Comparison of ENCODE assay signal across 17 cellular contexts in the genomic region with DNA sequence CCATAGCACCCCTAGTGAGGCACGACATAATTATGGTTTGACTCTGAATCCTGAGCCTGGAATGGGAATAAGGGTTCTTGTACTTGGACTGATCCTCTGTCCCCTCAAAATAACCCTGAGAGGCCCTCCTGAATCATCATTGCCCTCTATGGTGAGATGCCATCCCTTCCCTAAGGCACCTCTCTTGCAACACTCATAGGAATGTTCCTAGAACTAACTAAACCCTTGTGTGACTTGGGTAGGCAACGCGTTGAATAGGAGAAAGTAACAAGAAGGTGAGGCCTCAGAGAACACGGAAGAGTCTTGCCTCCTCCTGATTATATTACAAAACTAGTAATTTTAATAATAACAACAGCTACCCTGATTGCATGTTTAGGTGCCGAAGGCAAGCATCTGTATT.
"Had no signal": no experiment of that assay in that cellular context is flagged by ENCODE, and none has a peak within 500 bp of the region (broad histone marks: within the 10 kb centered on the region; RNA-seq: fewer than 3 reads in every experiment).

No MANE protein-coding gene starts in this region.

- H3K4me1 ChIP-seq: colonic mucosa, esophagus muscularis mucosa, foreskin keratinocyte, gastroesophageal sphincter, heart left ventricle, left lung, lower lobe of right lung had no signal

- H3K27ac ChIP-seq: colonic mucosa, esophagus muscularis mucosa, foreskin keratinocyte, gastroesophageal sphincter, heart left ventricle, left lung, lower lobe of right lung had no signal

- H3K79me2 ChIP-seq: hepatocyte had no signal

- H3K9me3 ChIP-seq: colonic mucosa, esophagus muscularis mucosa, gastroesophageal sphincter, heart left ventricle, left lung, lower lobe of right lung had no signal

- H3K4me3 ChIP-seq: colonic mucosa, esophagus muscularis mucosa, gastroesophageal sphincter, heart left ventricle, hepatocyte, left lung, lower lobe of right lung had no signal

- H3K4me2 ChIP-seq: hepatocyte had no signal

- H2AFZ ChIP-seq: hepatocyte had no signal

- H3K36me3 ChIP-seq: colonic mucosa, esophagus muscularis mucosa, gastroesophageal sphincter, heart left ventricle, left lung, lower lobe of right lung had no signal

- H3K27me3 ChIP-seq: colonic mucosa, esophagus muscularis mucosa, foreskin keratinocyte, gastroesophageal sphincter, heart left ventricle, hepatocyte, left lung had no signal

- DNase-seq: colonic mucosa; cortex of kidney; effector CD4-positive, alpha-beta T cell; effector memory CD4-positive, alpha-beta T cell; foreskin keratinocyte; heart left ventricle; hypothalamus; left cardiac atrium; left lung; left ventricle myocardium superior; lower lobe of right lung; mesendoderm; midbrain; naive B cell had no signal
